In the genomic region with DNA sequence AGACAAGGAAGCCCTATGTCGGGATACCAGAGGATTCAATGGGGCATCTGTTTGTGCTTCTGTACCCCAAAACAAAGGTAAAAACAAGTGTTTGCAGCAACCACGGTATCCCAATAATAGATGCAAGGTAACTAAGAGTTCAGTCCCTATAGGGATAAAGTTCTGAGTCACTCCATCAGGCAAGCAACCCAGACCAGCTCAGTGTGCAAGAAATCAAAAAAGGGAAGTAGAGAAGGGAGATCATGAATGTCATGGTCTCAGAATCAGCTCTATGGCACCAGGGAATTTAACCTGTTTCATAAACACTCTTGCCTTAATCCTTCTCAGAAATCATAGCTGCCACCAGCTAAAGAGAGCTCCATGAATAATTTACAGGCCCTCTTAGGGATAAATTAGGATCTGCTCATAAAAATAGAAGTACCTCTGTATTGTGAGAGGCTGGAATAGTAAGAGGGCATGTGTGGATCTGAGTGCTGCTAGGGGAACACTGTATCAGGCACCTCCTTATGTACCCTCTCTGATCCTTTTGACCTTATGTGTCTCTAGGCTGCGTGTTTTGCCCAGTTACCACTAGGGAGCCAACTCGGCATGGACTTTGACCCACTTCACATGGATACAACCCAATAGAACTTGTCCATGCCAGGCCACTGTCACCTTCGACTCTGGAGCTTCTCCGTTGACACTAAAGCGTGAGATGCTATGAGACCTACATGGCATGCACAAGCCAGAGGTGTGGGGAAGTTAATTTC, we compare ENCODE assay signal across 24 cellular contexts.
"Had no signal": no experiment of that assay in that cellular context is flagged by ENCODE, and none has a peak within 500 bp of the region (broad histone marks: within the 10 kb centered on the region; RNA-seq: fewer than 3 reads in every experiment).

No MANE protein-coding gene starts in this region.

- H3K36me3 ChIP-seq: adrenal gland, ascending aorta, brain microvascular endothelial cell, gastroesophageal sphincter, neural progenitor cell, tibial artery, WERI-Rb-1 had no signal

- H3K4me1 ChIP-seq: ascending aorta, neural progenitor cell, tibial artery had no signal

- H3K9ac ChIP-seq: neural progenitor cell had no signal

- H3K27me3 ChIP-seq: adrenal gland, ascending aorta, brain microvascular endothelial cell, gastroesophageal sphincter, neural progenitor cell had no signal

- H3K9me3 Mint-ChIP-seq: activated CD4-positive, alpha-beta T cell treated with anti-CD3 and anti-CD28 coated beads, Interleukin-2, amount 10 ng/mL, durations not matched to agents 7 days and 5 days; T-helper 2 cell treated with Interferon-gamma antibody and Interleukin-4, amounts not matched to agents 5 μg/mL and 100 μg/mL, for 36 hours had no signal

- DNase-seq: activated CD4-positive, alpha-beta T cell treated with anti-CD3 and anti-CD28 coated beads, Interleukin-2, amount 10 ng/mL, durations not matched to agents 7 days and 5 days; activated CD4-positive, CD25-positive, alpha-beta regulatory T cell treated with anti-CD3 and anti-CD28 coated beads, Interleukin-2, amount 50 U/mL, for 72 hours; activated CD8-positive, alpha-beta T cell treated with anti-CD3 and anti-CD28 coated beads, Interleukin-2, amount 10 ng/mL, durations not matched to agents 7 days and 5 days; activated naive CD4-positive, alpha-beta T cell; adrenal gland; brain microvascular endothelial cell; effector memory CD4-positive, alpha-beta T cell; head of caudate nucleus; naive thymus-derived CD8-positive, alpha-beta T cell; stimulated activated CD4-positive, alpha-beta T cell treated with anti-CD3 and anti-CD28 coated beads, Interleukin-1b, Interleukin-23, amount 100 ng/mL, for 48 hours; substantia nigra; T-cell; tibial artery; WERI-Rb-1 had no signal

- H3K4me3 ChIP-seq: adrenal gland, ascending aorta, gastroesophageal sphincter, neural progenitor cell, tibial artery had no signal

- ATAC-seq: activated CD8-positive, alpha-beta T cell treated with anti-CD3 and anti-CD28 coated beads, Interleukin-2, amount 10 ng/mL, durations not matched to agents 7 days and 5 days; activated T-helper 17 cell treated with anti-CD3 and anti-CD28 coated beads, Interleukin-2, amount 50 U/mL, for 72 hours; esophagus mucosa; gastroesophageal sphincter; naive thymus-derived CD8-positive, alpha-beta T cell; T-cell had no signal

- H3K4me3 Mint-ChIP-seq: activated CD4-positive, alpha-beta T cell treated with anti-CD3 and anti-CD28 coated beads, Interleukin-2, amount 10 ng/mL, durations not matched to agents 7 days and 5 days; activated CD8-positive, alpha-beta T cell treated with anti-CD3 and anti-CD28 coated beads, Interleukin-2, amount 10 ng/mL, durations not matched to agents 7 days and 5 days; activated naive CD8-positive, alpha-beta T cell; activated T-helper 17 cell treated with anti-CD3 and anti-CD28 coated beads, Interleukin-2, amount 50 U/mL, for 72 hours; central memory CD8-positive, alpha-beta T cell; naive thymus-derived CD8-positive, alpha-beta T cell; neural progenitor cell; stimulated activated naive CD8-positive, alpha-beta T cell treated with anti-CD3 and anti-CD28 coated beads, Interleukin-15, Interleukin-2, amounts not matched to agents 100 ng/mL and 50 ng/mL, for 24 hours; T-cell; T-helper 2 cell treated with Interferon-gamma antibody and Interleukin-4, amounts not matched to agents 5 μg/mL and 100 μg/mL, for 36 hours had no signal

- H3K36me3 Mint-ChIP-seq: activated naive CD8-positive, alpha-beta T cell; naive thymus-derived CD8-positive, alpha-beta T cell; neural progenitor cell; T-cell had no signal

- H3K27me3 Mint-ChIP-seq: activated CD4-positive, alpha-beta T cell treated with anti-CD3 and anti-CD28 coated beads, Interleukin-2, amount 10 ng/mL, durations not matched to agents 7 days and 5 days; progenitor cell of endocrine pancreas; stimulated activated naive CD8-positive, alpha-beta T cell treated with anti-CD3 and anti-CD28 coated beads, Interleukin-15, Interleukin-2, amounts not matched to agents 100 ng/mL and 50 ng/mL, for 24 hours had no signal

- H3K27ac ChIP-seq: adrenal gland, ascending aorta, brain microvascular endothelial cell, gastroesophageal sphincter, neural progenitor cell, tibial artery, WERI-Rb-1 had no signal

- H3K4me1 Mint-ChIP-seq: activated CD4-positive, alpha-beta T cell treated with anti-CD3 and anti-CD28 coated beads, Interleukin-2, amount 10 ng/mL, durations not matched to agents 7 days and 5 days; activated T-helper 17 cell treated with anti-CD3 and anti-CD28 coated beads, Interleukin-2, amount 50 U/mL, for 72 hours; central memory CD8-positive, alpha-beta T cell; naive thymus-derived CD8-positive, alpha-beta T cell; neural progenitor cell; T-cell had no signal

- H3K27ac Mint-ChIP-seq: activated CD4-positive, alpha-beta T cell treated with anti-CD3 and anti-CD28 coated beads, Interleukin-2, amount 10 ng/mL, durations not matched to agents 7 days and 5 days; activated CD8-positive, alpha-beta T cell treated with anti-CD3 and anti-CD28 coated beads, Interleukin-2, amount 10 ng/mL, durations not matched to agents 7 days and 5 days; activated naive CD8-positive, alpha-beta T cell; activated T-helper 17 cell treated with anti-CD3 and anti-CD28 coated beads, Interleukin-2, amount 50 U/mL, for 72 hours; naive thymus-derived CD8-positive, alpha-beta T cell; neural progenitor cell; progenitor cell of endocrine pancreas; stimulated activated naive CD8-positive, alpha-beta T cell treated with anti-CD3 and anti-CD28 coated beads, Interleukin-15, Interleukin-2, amounts not matched to agents 100 ng/mL and 50 ng/mL, for 24 hours; T-cell; T-helper 2 cell treated with Interferon-gamma antibody and Interleukin-4, amounts not matched to agents 5 μg/mL and 100 μg/mL, for 36 hours had no signal

- H3K9me3 ChIP-seq: adrenal gland, ascending aorta, gastroesophageal sphincter, tibial artery had no signal

- H3K4me2 ChIP-seq: neural progenitor cell had no signal
